27 cellular contexts compared by ENCODE assay signal in genomic region chr12:127774828-127775227, GRCh38.
"Had no signal": no experiment of that assay in that cellular context is flagged by ENCODE, and none has a peak within 500 bp of the region (broad histone marks: within the 10 kb centered on the region; RNA-seq: fewer than 3 reads in every experiment).

No MANE protein-coding gene starts in this region.

- H3K9me3 ChIP-seq: adrenal gland, esophagus squamous epithelium, gastroesophageal sphincter, pancreas, prostate gland, sigmoid colon, tibial nerve had no signal

- H3K27ac ChIP-seq: adrenal gland, esophagus squamous epithelium, pancreas, prostate gland, sigmoid colon, VCaP had no signal

- H3K27me3 Mint-ChIP-seq: dendritic cell treated with granulocyte-macrophage colony-stimulating factor and Interleukin-4, amounts not matched to agents 40 ng/mL and 50 ng/mL, for 4 days had no signal

- ATAC-seq: gastroesophageal sphincter, pancreas had no signal

- H3K4me1 ChIP-seq: adrenal gland, esophagus squamous epithelium, gastroesophageal sphincter, pancreas, prostate gland, sigmoid colon had no signal

- FAIRE-seq: kidney, pancreas had no signal

- H3K36me3 Mint-ChIP-seq: activated naive CD8-positive, alpha-beta T cell; brain; immature natural killer cell; mesothelial cell of epicardium; naive B cell had no signal

- H3K27me3 ChIP-seq: adrenal gland, esophagus squamous epithelium, gastroesophageal sphincter, sigmoid colon, tibial nerve had no signal

- H3K4me1 Mint-ChIP-seq: immature natural killer cell, mesothelial cell of epicardium, naive B cell had no signal

- H3K4me3 Mint-ChIP-seq: activated naive CD8-positive, alpha-beta T cell; brain; dendritic cell treated with granulocyte-macrophage colony-stimulating factor and Interleukin-4, amounts not matched to agents 40 ng/mL and 50 ng/mL, for 4 days; immature natural killer cell; mesothelial cell of epicardium; naive B cell; nephron progenitor cell had no signal

- H3K9me3 Mint-ChIP-seq: dendritic cell treated with granulocyte-macrophage colony-stimulating factor and Interleukin-4, amounts not matched to agents 40 ng/mL and 50 ng/mL, for 4 days; mesothelial cell of epicardium had no signal

- H3K36me3 ChIP-seq: adrenal gland, esophagus squamous epithelium, gastroesophageal sphincter, pancreas, prostate gland, sigmoid colon, tibial nerve had no signal

- H3K4me3 ChIP-seq: adrenal gland, esophagus squamous epithelium, gastroesophageal sphincter, pancreas, prostate gland, sigmoid colon, tibial nerve had no signal

- H3K27ac Mint-ChIP-seq: activated naive CD8-positive, alpha-beta T cell; dendritic cell treated with granulocyte-macrophage colony-stimulating factor and Interleukin-4, amounts not matched to agents 40 ng/mL and 50 ng/mL, for 4 days; immature natural killer cell; mesothelial cell of epicardium; naive B cell; nephron progenitor cell had no signal

- DNase-seq: activated CD4-positive, alpha-beta T cell treated with anti-CD3 and anti-CD28 coated beads for 4 hours; activated CD4-positive, alpha-beta T cell treated with anti-CD3 and anti-CD28 coated beads, Interleukin-2, amount 50 U/mL, for 4 hours; activated CD8-positive, alpha-beta memory T cell treated with anti-CD3 and anti-CD28 coated beads for 24 hours; activated effector memory CD4-positive, alpha-beta T cell treated with Interleukin-2 at 50 U/mL for 16 hours; activated naive CD4-positive, alpha-beta T cell treated with Interleukin-2 at 50 U/mL for 16 hours; adrenal gland; aorta; effector CD4-positive, alpha-beta T cell; esophagus squamous epithelium; immature natural killer cell; kidney; naive B cell; nephron progenitor cell; pancreas; retina; sigmoid colon; stimulated activated CD4-positive, alpha-beta T cell treated with anti-CD3 and anti-CD28 coated beads, Interleukin-15, amount 100 ng/mL, for 24 hours; stimulated activated CD4-positive, alpha-beta T cell treated with anti-CD3 and anti-CD28 coated beads, Interleukin-2, amount 100 ng/mL, for 24 hours; stimulated activated naive CD4-positive, alpha-beta T cell had no signal
